8 cellular contexts compared by ENCODE assay signal in genomic region chr5:121109817-121110216, GRCh38.
"Had no signal": no experiment of that assay in that cellular context is flagged by ENCODE, and none has a peak within 500 bp of the region (broad histone marks: within the 10 kb centered on the region; RNA-seq: fewer than 3 reads in every experiment).

No MANE protein-coding gene starts in this region.

- H3K4me3 Mint-ChIP-seq: H9 had no signal

- H3K27ac ChIP-seq: KMS-11 had no signal

- H3K4me2 ChIP-seq: KMS-11 had no signal

- H3K9ac ChIP-seq: KMS-11 had no signal

- DNase-seq: GOT3, H9, HCEC 1CT, Karpas-422, KBM-7 had no signal

- FAIRE-seq: H54, HTR-8/SVneo had no signal
